30 cellular contexts compared by ENCODE assay signal in the genomic region with DNA sequence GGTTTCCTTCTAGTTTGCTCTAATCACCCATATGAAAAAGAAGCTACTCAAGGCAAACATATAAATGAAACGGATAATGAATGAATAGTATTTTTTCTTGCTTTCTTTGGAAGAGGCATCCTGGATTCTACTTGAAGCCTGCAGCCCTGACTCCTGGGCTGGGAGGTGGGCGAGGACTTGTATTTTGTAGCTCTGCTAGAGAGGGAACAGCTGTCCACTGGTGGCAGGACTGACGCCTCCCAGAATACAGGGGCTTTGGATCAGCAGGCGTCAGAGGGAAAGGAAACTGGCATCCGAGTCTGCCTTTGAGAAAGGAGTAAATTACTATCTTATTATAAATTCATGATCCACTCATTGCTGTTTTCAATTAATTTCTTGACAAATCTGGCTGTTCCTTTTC. TPM values are rescaled to one million over a fixed set of nuclear protein-coding genes. Genes with fewer than 3 reads are reported as not detected.
DNase-seq lines count a peak whose midpoint lies in the region; ATAC-seq and TF ChIP-seq lines count a peak whose summit lies in the region.
"Had no signal": no experiment of that assay in that cellular context is flagged by ENCODE, and none has a peak within 500 bp of the region (broad histone marks: within the 10 kb centered on the region; RNA-seq: fewer than 3 reads in every experiment).

No MANE protein-coding gene starts in this region.

- ATAC-seq in Right ventricle myocardium superior (ENCODE audit: poor library complexity), result peak; percentile 30
- no peak for ATAC-seq in omental fat pad (ENCODE audit: low FRiP score)
- ATAC-seq in HG03097 (IDR thresholded peaks at IDR 0.05; ENCODE audit: low FRiP score, unreplicated experiment), result no peak
- ATAC-seq: GM12878 had no signal

- H3K36me3 ChIP-seq in testis (ENCODE audit: low read depth, missing control alignments), result no peaks in the 10 kb centered on the region

- intact Hi-C loops in Right ventricle myocardium superior (cut with DNase I), result no loop called here
- intact Hi-C loops in testis (cut with DNase I; ENCODE audit: low total_unique reads), result no loop called here

- H3K4me1 ChIP-seq in testis, result peaks cover 38% of the 10 kb centered on the region

- H3K9me3 Mint-ChIP-seq in nephron, result peaks cover 2% of the 10 kb centered on the region
- H3K9me3 Mint-ChIP-seq: activated naive CD4-positive, alpha-beta T cell treated with anti-CD3 and anti-CD28 coated beads, Interleukin-2, amount 50 U/mL, for 24 hours had no signal

- TF ChIP-seq POLR2A in testis (IDR thresholded peaks at IDR 0.05), result no peak

- no peaks in the 10 kb centered on the region for H3K36me3 Mint-ChIP-seq in nephron (ENCODE audit: low read depth)
- H3K36me3 Mint-ChIP-seq: activated naive CD4-positive, alpha-beta T cell treated with anti-CD3 and anti-CD28 coated beads, Interleukin-2, amount 50 U/mL, for 24 hours; CD4-positive, alpha-beta memory T cell; IgD-negative memory B cell had no signal

- TF ChIP-seq CTCF in nephron (IDR thresholded peaks at IDR 0.05; ENCODE audit: unreplicated experiment in 3 of 3) (no peak), testis (IDR thresholded peaks at IDR 0.05) (no peak), omental fat pad (IDR thresholded peaks at IDR 0.05) (no peak)

- no peaks in the 10 kb centered on the region for H3K9me3 ChIP-seq in testis

- no peak overlapping the region for H3K4me3 Mint-ChIP-seq in nephron
- H3K4me3 Mint-ChIP-seq: activated naive CD4-positive, alpha-beta T cell treated with anti-CD3 and anti-CD28 coated beads, Interleukin-2, amount 50 U/mL, for 24 hours; CD4-positive, alpha-beta memory T cell; IgD-negative memory B cell; naive B cell had no signal

- peak overlapping the region in 2 of 3 experiments; percentile 18 to 42 for H3K27ac Mint-ChIP-seq in nephron
- H3K27ac Mint-ChIP-seq: activated naive CD4-positive, alpha-beta T cell treated with anti-CD3 and anti-CD28 coated beads, Interleukin-2, amount 50 U/mL, for 24 hours; IgD-negative memory B cell had no signal

- peak overlapping the region; percentile 49 to 79 for H3K27ac ChIP-seq in testis
- H3K27ac ChIP-seq: GM23248, PC-9, skin epidermis, VCaP had no signal

- no peaks in the 10 kb centered on the region for H3K27me3 ChIP-seq in testis

- peaks cover 11% of the 10 kb centered on the region for H3K4me1 Mint-ChIP-seq in nephron
- H3K4me1 Mint-ChIP-seq: activated naive CD4-positive, alpha-beta T cell treated with anti-CD3 and anti-CD28 coated beads, Interleukin-2, amount 50 U/mL, for 24 hours; CD4-positive, alpha-beta memory T cell; IgD-negative memory B cell; naive B cell had no signal

- 41 to 77% methylated on average over 5 of the region's 5 CpGs for WGBS in testis, 2 donors

- H3K27me3 Mint-ChIP-seq in nephron (ENCODE audit: low read depth), result peaks cover 14% of the 10 kb centered on the region
- H3K27me3 Mint-ChIP-seq: activated naive CD4-positive, alpha-beta T cell treated with anti-CD3 and anti-CD28 coated beads, Interleukin-2, amount 50 U/mL, for 24 hours had no signal

- H3K4me3 ChIP-seq in testis, result no peak overlapping the region
- H3K4me3 ChIP-seq: GM12878, GM23248, PC-9, skin epidermis had no signal

- DNase-seq in NCI-H82 (lab: John Stamatoyannopoulos, UW), result peak; percentile 35
- no peak for DNase-seq in NCI-H82 treated with DMSO at 0.1 percent for 48 hours (lab: John Stamatoyannopoulos, UW; ENCODE audit: unreplicated experiment)
- no peak for DNase-seq in Right ventricle myocardium superior
- no peak for DNase-seq in testis
- DNase-seq in LoVo (ENCODE audit: low spot score), result no peak
- DNase-seq in omental fat pad (ENCODE audit: low spot score), result no peak
- DNase-seq: activated CD4-positive, alpha-beta T cell treated with anti-CD3 and anti-CD28 coated beads for 48 hours; activated CD8-positive, alpha-beta memory T cell treated with anti-CD3 and anti-CD28 coated beads for 24 hours; activated T-cell treated with anti-CD3 and anti-CD28 coated beads for 4 hours; CD4-positive, alpha-beta memory T cell; EL; erythroblast; glutamatergic neuron; naive B cell; NCI-H1694; NCI-H510A; PC-9; SHP77 treated with DMSO at 0.1 percent for 48 hours; stimulated activated naive CD4-positive, alpha-beta T cell treated with Interleukin-2 at 50 U/mL for 16 hours had no signal

RNA-seq across cellular contexts. Expression of a gene that starts 17.7 kb away (rescaled TPM):
- total RNA-seq in Right ventricle myocardium superior (256 TPM), testis (10 to 100 TPM; 75.4 to 88.8 TPM), omental fat pad (100 to 1,000 TPM in 3 of 4 donors, 10 to 100 TPM in 1; 94.4 to 130 (median 116) TPM)
- 179 TPM for polyA plus RNA-seq in testis (ENCODE audit: insufficient read depth, low read depth, low replicate concordance)

RNA-seq across cellular contexts. Expression of a gene that starts 25.8 kb away (rescaled TPM):
- total RNA-seq in Right ventricle myocardium superior, result not detected
- 10 to 100 TPM; 50.4 to 70.6 TPM for total RNA-seq in testis
- 85.5 TPM for polyA plus RNA-seq in testis (ENCODE audit: insufficient read depth, low read depth, low replicate concordance)
- total RNA-seq in omental fat pad, result 10 to 100 TPM in 1 of 4 donors, 1 to 10 TPM in 2, under 1 TPM in 1; 0.50 to 74.1 (median 2.6) TPM
- total RNA-seq: CD4-positive, alpha-beta memory T cell; GM12878; GM23248; liver; PC-9; pulmonary artery endothelial cell had no signal
- polyA plus RNA-seq: CD4-positive, alpha-beta memory T cell; GM12878; GM23248; IgD-negative memory B cell; keratinocyte had no signal

RNA-seq across cellular contexts. Expression of a gene that starts 34.4 kb away (rescaled TPM):
- 3.4 TPM for total RNA-seq in Right ventricle myocardium superior
- 1 to 10 TPM; 5.8 to 8.2 TPM for total RNA-seq in testis
- 17.4 TPM for polyA plus RNA-seq in testis (ENCODE audit: insufficient read depth, low read depth, low replicate concordance)
- total RNA-seq in omental fat pad, result 10 to 100 TPM in 1 of 4 donors, 1 to 10 TPM in 3; 9.1 to 19.8 (median 9.7) TPM
